Comparison of ENCODE assay signal across 13 cellular contexts in the genomic region with DNA sequence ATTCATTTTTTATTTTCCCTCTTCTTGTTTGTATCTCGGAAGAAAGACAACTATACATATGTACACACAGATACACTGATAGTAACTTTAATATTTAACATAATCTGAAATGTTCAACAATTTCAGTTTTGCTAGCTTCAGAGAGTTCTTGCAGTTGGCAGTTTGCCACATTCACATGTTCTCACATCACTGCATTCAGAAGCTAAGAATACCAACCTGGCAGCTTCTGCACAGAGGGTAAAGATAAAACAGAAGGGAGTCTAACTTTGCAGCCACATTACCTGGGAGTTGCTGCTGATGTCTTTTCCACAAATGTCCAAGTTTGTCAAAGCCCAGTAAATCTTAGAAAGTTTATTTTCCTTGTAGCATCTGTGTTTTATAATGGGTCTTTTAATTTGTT.
A peak's percentile ranks its signal among the peaks of the same experiment; 100 is the strongest.
DNase-seq lines count a peak whose midpoint lies in the region; FAIRE-seq and TF ChIP-seq lines count a peak whose summit lies in the region.
"Had no signal": no experiment of that assay in that cellular context is flagged by ENCODE, and none has a peak within 500 bp of the region (broad histone marks: within the 10 kb centered on the region; RNA-seq: fewer than 3 reads in every experiment).

No MANE protein-coding gene starts in this region.

- H3K9ac ChIP-seq in adipocyte (ENCODE audit: low read length) = no peak overlapping the region

- H3K9me3 ChIP-seq in adipocyte (ENCODE audit: control insufficient read depth, low read length) (no peaks in the 10 kb centered on the region), prostate gland (no peaks in the 10 kb centered on the region)

- intact Hi-C loops in prostate gland (cut with DNase I) = loop anchor here (10.0 kb wide), 1 partner anchor 235 kb away; no protein-coding TSS in a partner anchor

- no peak overlapping the region for H3K4me3 ChIP-seq in GM12865 (ENCODE audit: low read depth, low read length)
- no peak overlapping the region for H3K4me3 ChIP-seq in adipocyte (ENCODE audit: low read length)
- no peak overlapping the region for H3K4me3 ChIP-seq in prostate gland

- FAIRE-seq in H54 (lab: Jason Lieb, UNC) = peak; percentile 81

- TF ChIP-seq CTCF in GM12865 (IDR thresholded peaks at IDR 0.05; ENCODE audit: insufficient read depth, low read depth, low read length, missing control alignments) (no peak), prostate gland (IDR thresholded peaks at IDR 0.05) (no peak)

- H3K4me1 ChIP-seq in adipocyte (ENCODE audit: control insufficient read depth, insufficient read depth, low read length) (peaks cover 21% of the 10 kb centered on the region), prostate gland (replicated peaks) (no peaks in the 10 kb centered on the region)

- H3K27me3 ChIP-seq in adipocyte (replicated peaks; ENCODE audit: control insufficient read depth, insufficient read depth, low read length) = no peaks in the 10 kb centered on the region
- H3K27me3 ChIP-seq in prostate gland (replicated peaks; ENCODE audit: insufficient read depth) = no peaks in the 10 kb centered on the region

- DNase-seq in GM12865 (ENCODE audit: low read depth) (peak; percentile 73), H54 (ENCODE audit: insufficient read length, low spot score) (no peak), adipocyte (ENCODE audit: low read depth) (peak; percentile 39), kidney glomerular epithelial cell (lab: John Stamatoyannopoulos, UW) (peak; percentile 3), NCI-H774 (lab: John Stamatoyannopoulos, UW) (no peak), prostate gland (ENCODE audit: low spot score) (no peak), MV-4-11 (lab: John Stamatoyannopoulos, UW) (no peak), cortex of kidney (lab: John Stamatoyannopoulos, UW) (no peak)
- DNase-seq: activated CD4-positive, alpha-beta T cell treated with anti-CD3 and anti-CD28 coated beads, Interleukin-2, amount 50 U/mL, for 4 hours; activated gamma-delta T cell treated with Interleukin-2 at 50 U/mL for 16 hours; CD4-positive, alpha-beta T cell; posterior cingulate gyrus; stimulated activated naive CD8-positive, alpha-beta T cell treated with anti-CD3 and anti-CD28 coated beads, Interleukin-15, amount 100 ng/mL, for 72 hours had no signal

- H3K27ac ChIP-seq in prostate gland = no peak overlapping the region

- H3K36me3 ChIP-seq in adipocyte (ENCODE audit: control insufficient read depth, insufficient read depth, low read length, severe bottlenecking) (no peaks in the 10 kb centered on the region), prostate gland (no peaks in the 10 kb centered on the region)

- 76% methylated on average over 1 of the region's 1 CpG for WGBS in prostate gland

- TF ChIP-seq POLR2A in H54 (IDR thresholded peaks at IDR 0.05; ENCODE audit: low read depth, low read length) (no peak), prostate gland (IDR thresholded peaks at IDR 0.05) (no peak)

Comparison
In these comparisons a context has a peak if more than half of its experiments do, and no peak if none do; other contexts are left out.
1. DNase-seq: peak in GM12865 (single experiment), adipocyte (single experiment) and kidney glomerular epithelial cell (single experiment); none in H54 (single experiment), NCI-H774 (single experiment), prostate gland (single experiment), MV-4-11 (single experiment) and cortex of kidney (single experiment).